In genomic region chr17:80827646-80828643, GRCh38 we compare ENCODE assay signal across 11 cellular contexts.
DNase-seq lines count a peak whose midpoint lies in the region; ATAC-seq and TF ChIP-seq lines count a peak whose summit lies in the region.
"Had no signal": no experiment of that assay in that cellular context is flagged by ENCODE, and none has a peak within 500 bp of the region (broad histone marks: within the 10 kb centered on the region; RNA-seq: fewer than 3 reads in every experiment).

No MANE protein-coding gene starts in this region.

- no peaks in the 10 kb centered on the region for H3K9me3 Mint-ChIP-seq in activated CD8-positive, alpha-beta memory T cell treated with anti-CD3 and anti-CD28 coated beads, Interleukin-2, amount 10 ng/mL, durations not matched to agents 7 days and 5 days (ENCODE audit: low read depth)
- H3K9me3 Mint-ChIP-seq: CD4-positive, alpha-beta T cell; central memory CD8-positive, alpha-beta T cell had no signal

- H3K27ac ChIP-seq in fibroblast of lung (ENCODE audit: insufficient read depth, low read length) (peak overlapping the region; percentile 91), spleen (peak overlapping the region in 4 of 8 donors; percentile 34 to 75 (median 60)), thyroid gland (peak overlapping the region in 1 of 3 donors; percentile 43)

- no peaks in the 10 kb centered on the region for H3K79me2 ChIP-seq in fibroblast of lung (ENCODE audit: control insufficient read depth, insufficient read depth, low read length)

- no peak for ATAC-seq in activated CD8-positive, alpha-beta memory T cell treated with anti-CD3 and anti-CD28 coated beads, Interleukin-2, amount 10 ng/mL, durations not matched to agents 7 days and 5 days
- no peak for ATAC-seq in GM21360 (IDR thresholded peaks at IDR 0.05; ENCODE audit: unreplicated experiment)
- ATAC-seq in GM21717 (IDR thresholded peaks at IDR 0.05; ENCODE audit: unreplicated experiment), result no peak

- CTCF ChIA-PET in activated CD8-positive, alpha-beta memory T cell treated with anti-CD3 and anti-CD28 coated beads, Interleukin-2, amount 10 ng/mL, durations not matched to agents 7 days and 5 days (lab: Charles Lee), result no interaction called here

- H3K4me3 ChIP-seq in fibroblast of lung (replicated peaks in 1 of 4; ENCODE audit: control extremely low read depth in 1 of 4, insufficient read depth in 1 of 4, low read depth in 3 of 4, low read length in 4 of 4) (no peak overlapping the region), spleen (no peak overlapping the region), thyroid gland (replicated peaks in 1 of 3) (no peak overlapping the region)

- H3K36me3 Mint-ChIP-seq in activated CD8-positive, alpha-beta memory T cell treated with anti-CD3 and anti-CD28 coated beads, Interleukin-2, amount 10 ng/mL, durations not matched to agents 7 days and 5 days, result peaks cover 38% of the 10 kb centered on the region

- no peaks in the 10 kb centered on the region for H3K27me3 Mint-ChIP-seq in activated CD8-positive, alpha-beta memory T cell treated with anti-CD3 and anti-CD28 coated beads, Interleukin-2, amount 10 ng/mL, durations not matched to agents 7 days and 5 days
- H3K27me3 Mint-ChIP-seq: CD4-positive, alpha-beta T cell; central memory CD8-positive, alpha-beta T cell had no signal

- no peak for TF ChIP-seq CTCF in fibroblast of lung (conservative IDR thresholded peaks at IDR 0.05 in 1 of 2, IDR thresholded peaks at IDR 0.05 in 1 of 2; ENCODE audit: low read depth in 1 of 2, low read length in 2 of 2)
- no peak for TF ChIP-seq CTCF in spleen (IDR thresholded peaks at IDR 0.05 in 8 of 11, conservative IDR thresholded peaks at IDR 0.05 in 3 of 11)
- no peak for TF ChIP-seq CTCF in thyroid gland (IDR thresholded peaks at IDR 0.05)

- peak overlapping the region; percentile 59 for H3K27ac Mint-ChIP-seq in activated CD8-positive, alpha-beta memory T cell treated with anti-CD3 and anti-CD28 coated beads, Interleukin-2, amount 10 ng/mL, durations not matched to agents 7 days and 5 days
- H3K27ac Mint-ChIP-seq: CD4-positive, alpha-beta T cell had no signal

- H2AFZ ChIP-seq in fibroblast of lung (ENCODE audit: low read length), result no peak overlapping the region

- H3K27me3 ChIP-seq in fibroblast of lung (ENCODE audit: control insufficient read depth, insufficient read depth, low read length) (no peaks in the 10 kb centered on the region), spleen (replicated peaks in 1 of 7) (no peaks in the 10 kb centered on the region), thyroid gland (no peaks in the 10 kb centered on the region)

- H3K36me3 ChIP-seq in fibroblast of lung (ENCODE audit: control insufficient read depth, insufficient read depth, low read length) (peaks cover 2% of the 10 kb centered on the region), spleen (peaks cover 0 to 56% (median 15%) of the 10 kb centered on the region in 6 donors), thyroid gland (peaks cover 0 to 6% of the 10 kb centered on the region in 2 donors)

- no peak overlapping the region for H3K4me3 Mint-ChIP-seq in activated CD8-positive, alpha-beta memory T cell treated with anti-CD3 and anti-CD28 coated beads, Interleukin-2, amount 10 ng/mL, durations not matched to agents 7 days and 5 days
- H3K4me3 Mint-ChIP-seq: CD4-positive, alpha-beta T cell; central memory CD8-positive, alpha-beta T cell had no signal

- no peak overlapping the region for H3K9ac ChIP-seq in fibroblast of lung (ENCODE audit: insufficient read depth, low read length)

- H3K9me3 ChIP-seq in fibroblast of lung (ENCODE audit: control insufficient read depth, insufficient read depth, low read depth, low read length) (no peaks in the 10 kb centered on the region), spleen (no peaks in the 10 kb centered on the region), thyroid gland (no peaks in the 10 kb centered on the region)

- no peaks in the 10 kb centered on the region for H4K20me1 ChIP-seq in fibroblast of lung (ENCODE audit: control insufficient read depth, extremely low read depth, insufficient read depth, low read length)

- intact Hi-C loops in spleen (cut with DNase I; ENCODE audit: low total_unique reads) (no loop called here), thyroid gland (cut with DNase I) (no loop called here)

- H3K4me2 ChIP-seq in fibroblast of lung (ENCODE audit: extremely low read depth, insufficient read depth, low read length), result no peak overlapping the region

- H3K4me1 Mint-ChIP-seq in activated CD8-positive, alpha-beta memory T cell treated with anti-CD3 and anti-CD28 coated beads, Interleukin-2, amount 10 ng/mL, durations not matched to agents 7 days and 5 days, result peaks cover 54% of the 10 kb centered on the region

- WGBS in spleen, 5 donors, result 81 to 87% (median 86%) methylated on average over 24 to 34 of the region's 34 CpGs
- 88 to 89% methylated on average over 25 to 27 of the region's 34 CpGs for WGBS in thyroid gland, 2 donors

- H3K4me1 ChIP-seq in fibroblast of lung (ENCODE audit: control insufficient read depth, extremely low read depth, insufficient read depth, low read length) (peaks cover 16% of the 10 kb centered on the region), spleen (peaks cover 0 to 42% (median 28%) of the 10 kb centered on the region in 6 donors), thyroid gland (peaks cover 0 to 5% of the 10 kb centered on the region in 2 donors)

- TF ChIP-seq POLR2A in spleen (IDR thresholded peaks at IDR 0.05) (no peak), thyroid gland (IDR thresholded peaks at IDR 0.05) (no peak)

- DNase-seq in activated CD8-positive, alpha-beta memory T cell treated with anti-CD3 and anti-CD28 coated beads, Interleukin-2, amount 10 ng/mL, durations not matched to agents 7 days and 5 days, result no peak
- DNase-seq in activated CD8-positive, alpha-beta memory T cell treated with anti-CD3 and anti-CD28 coated beads, Interleukin-2, amount 50 U/mL, for 48 hours, result no peak
- DNase-seq in NCI-H69 (lab: John Stamatoyannopoulos, UW) (peak; percentile 86), fibroblast of lung (ENCODE audit: low read depth in 2 of 2) (peak in 1 of 2 donors; percentile 34), spleen (peak; percentile 59), thyroid gland (no peak)
- DNase-seq: NCI-H524 treated with DMSO at 0.1 percent for 48 hours had no signal

Comparison
In these comparisons a context has a peak if more than half of its experiments do, and no peak if none do; other contexts are left out.
1. DNase-seq: peak in NCI-H69 (single experiment) and spleen (single experiment); none in activated CD8-positive, alpha-beta memory T cell treated with anti-CD3 and anti-CD28 coated beads, Interleukin-2, amount 10 ng/mL, durations not matched to agents 7 days and 5 days (single experiment), activated CD8-positive, alpha-beta memory T cell treated with anti-CD3 and anti-CD28 coated beads, Interleukin-2, amount 50 U/mL, for 48 hours (single experiment) and thyroid gland (0 of 2).